ENCODE assay signal across 11 cellular contexts in genomic region chr4:129545599-129546278, GRCh38.
DNase-seq lines count a peak whose midpoint lies in the region; ATAC-seq, FAIRE-seq and TF ChIP-seq lines count a peak whose summit lies in the region.
"Had no signal": no experiment of that assay in that cellular context is flagged by ENCODE, and none has a peak within 500 bp of the region (broad histone marks: within the 10 kb centered on the region; RNA-seq: fewer than 3 reads in every experiment).

No MANE protein-coding gene starts in this region.

- no peak for FAIRE-seq in A549 (lab: Jason Lieb, UNC)
- no peak for FAIRE-seq in GM12891 (lab: Jason Lieb, UNC)

- TF ChIP-seq POLR2A in A549 (IDR thresholded peaks at IDR 0.05; ENCODE audit: low read length) (no peak), GM12891 (IDR thresholded peaks at IDR 0.05; ENCODE audit: low read depth, low read length) (no peak)

- ATAC-seq in A549 (peak; percentile 19 to 54; a peak in 5 of 6 replicates), HG02763 (IDR thresholded peaks at IDR 0.05; ENCODE audit: unreplicated experiment) (no peak)
- ATAC-seq in stimulated activated naive CD8-positive, alpha-beta T cell treated with anti-CD3 and anti-CD28 coated beads, Interleukin-15, amount 100 ng/mL, for 72 hours, result no peak
- no peak for ATAC-seq in stimulated activated memory B cell treated with anti-CD40 and anti-IgM and Interleukin-4, amounts not matched to agents 10 μg/mL and 1 μg/mL and 100 μg/mL, for 72 hours

- no peak overlapping the region for H3K27ac ChIP-seq in A549

- WGBS in A549 (ENCODE audit: missing lambda C conversion rate), result 16% methylated on average over 5 of the region's 5 CpGs

- POLR2A ChIA-PET in A549 (lab: Yijun Ruan, JAX), result no interaction called here

- H3K27me3 Mint-ChIP-seq in stimulated activated naive CD8-positive, alpha-beta T cell treated with anti-CD3 and anti-CD28 coated beads, Interleukin-15, amount 100 ng/mL, for 72 hours, result no peaks in the 10 kb centered on the region
- no peaks in the 10 kb centered on the region for H3K27me3 Mint-ChIP-seq in stimulated activated memory B cell treated with anti-CD40 and anti-IgM and Interleukin-4, amounts not matched to agents 10 μg/mL and 1 μg/mL and 100 μg/mL, for 72 hours
- H3K27me3 Mint-ChIP-seq: activated CD4-positive, alpha-beta T cell treated with anti-CD3 and anti-CD28 coated beads, Interleukin-2, amount 10 ng/mL, durations not matched to agents 24 days and 14 days; activated naive CD8-positive, alpha-beta T cell treated with anti-CD3 and anti-CD28 coated beads for 36 hours had no signal

- TF ChIP-seq CTCF in A549 (IDR thresholded peaks at IDR 0.05) (no peak), fibroblast of pulmonary artery (IDR thresholded peaks at IDR 0.05; ENCODE audit: low read length, missing control alignments) (no peak)

- CTCF ChIA-PET in A549 (lab: Yijun Ruan, JAX), result no interaction called here

- no peak for TF ChIP-seq RAD21 in A549 (conservative IDR thresholded peaks at IDR 0.05 in 1 of 2, IDR thresholded peaks at IDR 0.05 in 1 of 2)

- H3K9me3 Mint-ChIP-seq in stimulated activated naive CD8-positive, alpha-beta T cell treated with anti-CD3 and anti-CD28 coated beads, Interleukin-15, amount 100 ng/mL, for 72 hours, result no peaks in the 10 kb centered on the region
- H3K9me3 Mint-ChIP-seq in stimulated activated memory B cell treated with anti-CD40 and anti-IgM and Interleukin-4, amounts not matched to agents 10 μg/mL and 1 μg/mL and 100 μg/mL, for 72 hours, result no peaks in the 10 kb centered on the region
- H3K9me3 Mint-ChIP-seq: activated CD4-positive, alpha-beta T cell treated with anti-CD3 and anti-CD28 coated beads, Interleukin-2, amount 10 ng/mL, durations not matched to agents 24 days and 14 days; activated naive CD8-positive, alpha-beta T cell treated with anti-CD3 and anti-CD28 coated beads for 36 hours had no signal

- H3K4me1 ChIP-seq in A549, result no peaks in the 10 kb centered on the region

- H3K9me3 ChIP-seq in A549, result no peaks in the 10 kb centered on the region

- DNase-seq in A549 (ENCODE audit: low read depth in 1 of 2, low spot score in 1 of 2), result peak in 1 of 2 experiments; percentile 70
- peak; percentile 41 for DNase-seq in NCI-H774 (lab: John Stamatoyannopoulos, UW)
- DNase-seq in fibroblast of pulmonary artery (ENCODE audit: low read depth), result peak; percentile 99
- peak; percentile 73 for DNase-seq in mucosa of gallbladder (ENCODE audit: low spot score)
- no peak for DNase-seq in stimulated activated naive CD8-positive, alpha-beta T cell treated with anti-CD3 and anti-CD28 coated beads, Interleukin-15, amount 100 ng/mL, for 72 hours
- DNase-seq in GM12891 (ENCODE audit: insufficient read length, low spot score), result no peak
- DNase-seq: activated CD4-positive, alpha-beta T cell treated with anti-CD3 and anti-CD28 coated beads, Interleukin-2, amount 10 ng/mL, durations not matched to agents 24 days and 14 days; activated naive CD8-positive, alpha-beta T cell treated with anti-CD3 and anti-CD28 coated beads for 36 hours; foreskin fibroblast had no signal

- H3K4me3 Mint-ChIP-seq in stimulated activated naive CD8-positive, alpha-beta T cell treated with anti-CD3 and anti-CD28 coated beads, Interleukin-15, amount 100 ng/mL, for 72 hours, result no peak overlapping the region
- no peak overlapping the region for H3K4me3 Mint-ChIP-seq in stimulated activated memory B cell treated with anti-CD40 and anti-IgM and Interleukin-4, amounts not matched to agents 10 μg/mL and 1 μg/mL and 100 μg/mL, for 72 hours
- H3K4me3 Mint-ChIP-seq: activated CD4-positive, alpha-beta T cell treated with anti-CD3 and anti-CD28 coated beads, Interleukin-2, amount 10 ng/mL, durations not matched to agents 24 days and 14 days; activated naive CD8-positive, alpha-beta T cell treated with anti-CD3 and anti-CD28 coated beads for 36 hours had no signal

- H3K36me3 Mint-ChIP-seq in stimulated activated memory B cell treated with anti-CD40 and anti-IgM and Interleukin-4, amounts not matched to agents 10 μg/mL and 1 μg/mL and 100 μg/mL, for 72 hours, result no peaks in the 10 kb centered on the region
- H3K36me3 Mint-ChIP-seq: activated naive CD8-positive, alpha-beta T cell treated with anti-CD3 and anti-CD28 coated beads for 36 hours had no signal

- H3K27ac Mint-ChIP-seq in stimulated activated naive CD8-positive, alpha-beta T cell treated with anti-CD3 and anti-CD28 coated beads, Interleukin-15, amount 100 ng/mL, for 72 hours, result no peak overlapping the region
- no peak overlapping the region for H3K27ac Mint-ChIP-seq in stimulated activated memory B cell treated with anti-CD40 and anti-IgM and Interleukin-4, amounts not matched to agents 10 μg/mL and 1 μg/mL and 100 μg/mL, for 72 hours
- H3K27ac Mint-ChIP-seq: activated CD4-positive, alpha-beta T cell treated with anti-CD3 and anti-CD28 coated beads, Interleukin-2, amount 10 ng/mL, durations not matched to agents 24 days and 14 days; activated naive CD8-positive, alpha-beta T cell treated with anti-CD3 and anti-CD28 coated beads for 36 hours had no signal

- no peak for TF ChIP-seq EP300 in A549 (IDR thresholded peaks at IDR 0.05)

- H3K4me1 Mint-ChIP-seq in stimulated activated naive CD8-positive, alpha-beta T cell treated with anti-CD3 and anti-CD28 coated beads, Interleukin-15, amount 100 ng/mL, for 72 hours, result no peaks in the 10 kb centered on the region
- H3K4me1 Mint-ChIP-seq in stimulated activated memory B cell treated with anti-CD40 and anti-IgM and Interleukin-4, amounts not matched to agents 10 μg/mL and 1 μg/mL and 100 μg/mL, for 72 hours, result no peaks in the 10 kb centered on the region
- H3K4me1 Mint-ChIP-seq: activated CD4-positive, alpha-beta T cell treated with anti-CD3 and anti-CD28 coated beads, Interleukin-2, amount 10 ng/mL, durations not matched to agents 24 days and 14 days; activated naive CD8-positive, alpha-beta T cell treated with anti-CD3 and anti-CD28 coated beads for 36 hours had no signal

- H3K4me3 ChIP-seq in A549 (no peak overlapping the region), fibroblast of pulmonary artery (replicated peaks; ENCODE audit: low read depth, low read length) (no peak overlapping the region)

- peak overlapping the region; percentile 36 for H3K4me2 ChIP-seq in A549

TF ChIP-seq in A549, 52 proteins besides CTCF, POLR2A, EP300 and RAD21:
- TF ChIP-seq SREBF2 (IDR thresholded peaks at IDR 0.05), result no peak
- TF ChIP-seq MAFK (IDR thresholded peaks at IDR 0.05; ENCODE audit: partially characterized antibody), result peak; percentile 75
TF ChIP-seq in A549: peak in this region for 1.

TF ChIP-seq in GM12891, 5 proteins besides CTCF, POLR2A, EP300 and RAD21:
- TF ChIP-seq SPI1 (IDR thresholded peaks at IDR 0.05; ENCODE audit: low read depth, low read length) (no peak), TAF1 (IDR thresholded peaks at IDR 0.05; ENCODE audit: low read depth, low read length) (no peak), POLR2AphosphoS5 (IDR thresholded peaks at IDR 0.05; ENCODE audit: low read depth, low read length) (no peak), PAX5 (IDR thresholded peaks at IDR 0.05; ENCODE audit: insufficient read depth, low read length, severe bottlenecking) (no peak), POU2F2 (IDR thresholded peaks at IDR 0.05; ENCODE audit: low read depth, low read length) (no peak)

Comparison
In these comparisons a context has a peak if more than half of its experiments do, and no peak if none do; other contexts are left out.
1. ATAC-seq: peak in A549 (2 of 2); none in stimulated activated naive CD8-positive, alpha-beta T cell treated with anti-CD3 and anti-CD28 coated beads, Interleukin-15, amount 100 ng/mL, for 72 hours (single experiment), stimulated activated memory B cell treated with anti-CD40 and anti-IgM and Interleukin-4, amounts not matched to agents 10 μg/mL and 1 μg/mL and 100 μg/mL, for 72 hours (single experiment) and HG02763 (single experiment).
2. DNase-seq: peak in NCI-H774 (single experiment), fibroblast of pulmonary artery (single experiment) and mucosa of gallbladder (single experiment); none in stimulated activated naive CD8-positive, alpha-beta T cell treated with anti-CD3 and anti-CD28 coated beads, Interleukin-15, amount 100 ng/mL, for 72 hours (0 of 2) and GM12891 (single experiment).